In the genomic region with DNA sequence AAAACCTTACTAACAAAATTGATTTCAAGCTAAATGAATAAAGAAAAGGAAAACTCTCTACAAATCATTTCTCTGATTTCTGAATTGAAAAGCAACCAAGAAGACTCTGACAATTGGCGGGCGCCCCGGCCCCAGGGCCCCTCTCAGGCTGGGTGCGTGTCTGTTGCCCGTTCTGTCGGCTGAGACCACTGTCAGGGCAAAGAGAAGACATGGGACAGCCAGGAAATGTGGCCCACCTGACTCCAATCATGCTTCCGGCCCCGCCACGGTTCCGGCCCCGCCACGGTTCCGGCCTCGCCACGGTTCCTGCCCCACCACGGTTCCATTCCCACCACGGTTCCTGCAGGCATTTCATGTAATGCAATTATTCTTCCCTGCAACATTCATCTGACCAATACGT, we compare ENCODE assay signal across 27 cellular contexts.
"Had no signal": no experiment of that assay in that cellular context is flagged by ENCODE, and none has a peak within 500 bp of the region (broad histone marks: within the 10 kb centered on the region; RNA-seq: fewer than 3 reads in every experiment).

No MANE protein-coding gene starts in this region.

- H3K4me3 Mint-ChIP-seq: endodermal cell; naive thymus-derived CD4-positive, alpha-beta T cell; stimulated activated naive CD8-positive, alpha-beta T cell treated with anti-CD3 and anti-CD28 coated beads, Interleukin-15, amount 100 ng/mL, for 72 hours had no signal

- H3K4me3 ChIP-seq: esophagus muscularis mucosa, gastroesophageal sphincter, heart left ventricle, hepatocyte, left lung, pancreas, right lobe of liver, smooth muscle cell, suprapubic skin, thyroid gland, vagina had no signal

- H3K27ac ChIP-seq: esophagus muscularis mucosa, foreskin keratinocyte, gastroesophageal sphincter, hepatocyte, left lung, neutrophil, pancreas, right lobe of liver, suprapubic skin, thyroid gland, vagina had no signal

- ATAC-seq: foreskin keratinocyte; gastroesophageal sphincter; heart left ventricle; left cardiac atrium; left lung; naive thymus-derived CD4-positive, alpha-beta T cell; pancreas; right lobe of liver; stimulated activated naive CD8-positive, alpha-beta T cell treated with anti-CD3 and anti-CD28 coated beads, Interleukin-15, amount 100 ng/mL, for 72 hours had no signal

- H2AFZ ChIP-seq: hepatocyte had no signal

- H3K9me3 ChIP-seq: esophagus muscularis mucosa, gastroesophageal sphincter, heart left ventricle, left lung, neutrophil, pancreas, right lobe of liver, suprapubic skin, thyroid gland, vagina had no signal

- H3K79me2 ChIP-seq: hepatocyte had no signal

- H3K27ac Mint-ChIP-seq: endodermal cell; naive thymus-derived CD4-positive, alpha-beta T cell; progenitor cell of endocrine pancreas; stimulated activated naive CD8-positive, alpha-beta T cell treated with anti-CD3 and anti-CD28 coated beads, Interleukin-15, amount 100 ng/mL, for 72 hours had no signal

- H3K4me2 ChIP-seq: hepatocyte, smooth muscle cell had no signal

- H3K4me1 Mint-ChIP-seq: endodermal cell had no signal

- H3K27me3 ChIP-seq: foreskin keratinocyte, hepatocyte, pancreas, right lobe of liver, thyroid gland, vagina had no signal

- H3K36me3 ChIP-seq: esophagus muscularis mucosa, gastroesophageal sphincter, heart left ventricle, left lung, neutrophil, pancreas, right lobe of liver, suprapubic skin, thyroid gland, vagina had no signal

- H3K9me3 Mint-ChIP-seq: endodermal cell; naive thymus-derived CD4-positive, alpha-beta T cell; stimulated activated naive CD8-positive, alpha-beta T cell treated with anti-CD3 and anti-CD28 coated beads, Interleukin-15, amount 100 ng/mL, for 72 hours had no signal

- H3K36me3 Mint-ChIP-seq: naive thymus-derived CD4-positive, alpha-beta T cell had no signal

- DNase-seq: effector CD8-positive, alpha-beta T cell; endodermal cell; foreskin keratinocyte; heart left ventricle; left cardiac atrium; left lung; mammary epithelial cell; midbrain; naive thymus-derived CD4-positive, alpha-beta T cell; pancreas; right lobe of liver; stimulated activated CD4-positive, alpha-beta T cell treated with anti-CD3 and anti-CD28 coated beads, Interleukin-12 subunit alpha, Interleukin-12 subunit beta, amount 100 ng/mL, for 4 hours; stimulated activated CD4-positive, alpha-beta T cell treated with anti-CD3 and anti-CD28 coated beads, Interleukin-1b, Interleukin-23, amount 100 ng/mL, for 48 hours; stimulated activated CD4-positive, alpha-beta T cell treated with anti-CD3 and anti-CD28 coated beads, Interleukin-4, amount 100 ng/mL, for 1 hour; stimulated activated CD8-positive, alpha-beta memory T cell treated with anti-CD3 and anti-CD28 coated beads, Interleukin-4, amount 100 ng/mL, for 48 hours; stimulated activated naive CD4-positive, alpha-beta T cell; stimulated activated naive CD8-positive, alpha-beta T cell treated with anti-CD3 and anti-CD28 coated beads, Interleukin-15, amount 100 ng/mL, for 72 hours; thyroid gland; trophoblast cell had no signal

- H3K4me1 ChIP-seq: foreskin keratinocyte, gastroesophageal sphincter, heart left ventricle, pancreas, right lobe of liver, suprapubic skin, thyroid gland, vagina had no signal
